Comparison of ENCODE assay signal across 7 cellular contexts in the genomic region with DNA sequence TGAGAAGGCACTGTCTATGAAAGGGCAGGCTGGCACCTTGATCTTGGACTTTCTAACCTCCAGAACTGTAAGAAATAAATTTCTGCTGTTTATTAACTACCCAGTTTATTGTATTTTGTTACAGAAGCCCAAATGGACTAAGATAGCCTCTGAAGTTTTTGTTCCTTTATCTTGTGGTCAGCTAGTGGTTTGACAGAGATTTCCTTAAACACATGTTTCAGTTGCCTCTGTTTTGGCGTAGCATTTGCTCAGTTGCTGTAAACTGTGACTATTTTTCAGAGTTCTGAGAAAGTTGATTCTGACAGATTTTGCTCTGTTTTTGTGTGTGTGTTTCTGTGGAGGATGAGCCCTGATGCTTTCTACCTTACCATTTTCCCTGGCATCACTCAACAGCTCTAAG.
ATAC-seq lines count a peak whose summit lies in the region.

No MANE protein-coding gene starts in this region.

- peak; percentile 100 for ATAC-seq in GM18868 (IDR thresholded peaks at IDR 0.05; ENCODE audit: unreplicated experiment)
- peak; percentile 99 for ATAC-seq in GM19395 (IDR thresholded peaks at IDR 0.05; ENCODE audit: unreplicated experiment)
- peak; percentile 98 for ATAC-seq in GM21447 (IDR thresholded peaks at IDR 0.05; ENCODE audit: unreplicated experiment)
- ATAC-seq in HG02588 (IDR thresholded peaks at IDR 0.05; ENCODE audit: unreplicated experiment) = peak; percentile 99
- ATAC-seq in HG02938 (IDR thresholded peaks at IDR 0.05; ENCODE audit: unreplicated experiment) = peak; percentile 100
- peak; percentile 99 for ATAC-seq in HG03103 (IDR thresholded peaks at IDR 0.05; ENCODE audit: low read depth, unreplicated experiment)
- ATAC-seq in HG03460 (IDR thresholded peaks at IDR 0.05; ENCODE audit: unreplicated experiment) = peak; percentile 100

Comparison
In these comparisons a context has a peak if more than half of its experiments do, and no peak if none do; other contexts are left out.
1. Peak in every context shown above with its lines: ATAC-seq.